In the genomic region with DNA sequence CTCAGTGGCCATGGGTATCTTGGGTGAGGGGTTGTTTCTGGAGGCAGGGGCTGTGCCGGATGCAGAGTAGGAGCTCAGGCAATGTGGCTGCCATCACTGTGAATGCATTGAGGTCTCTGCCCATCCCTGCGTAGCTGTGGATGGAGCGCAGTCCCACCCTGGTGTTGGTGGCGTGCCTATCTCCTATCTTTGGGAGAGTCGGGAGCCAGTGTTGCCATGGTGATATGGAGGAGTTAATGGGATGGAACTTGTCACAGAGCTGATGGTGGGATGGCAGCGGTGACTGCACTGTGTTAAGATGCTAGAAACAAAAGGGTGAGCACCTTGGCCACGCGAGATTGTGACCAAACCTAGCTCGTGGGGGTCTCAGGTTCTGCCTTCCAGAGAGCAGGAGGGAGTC, we compare ENCODE assay signal across 23 cellular contexts.
"Had no signal": no experiment of that assay in that cellular context is flagged by ENCODE, and none has a peak within 500 bp of the region (broad histone marks: within the 10 kb centered on the region; RNA-seq: fewer than 3 reads in every experiment).

No MANE protein-coding gene starts in this region.

- H3K4me3 ChIP-seq: SJSA1 had no signal

- DNase-seq: activated CD4-positive, alpha-beta T cell treated with anti-CD3 and anti-CD28 coated beads, Interleukin-2, amount 10 ng/mL, durations not matched to agents 24 days and 14 days; activated CD4-positive, alpha-beta T cell treated with anti-CD3 and anti-CD28 coated beads, Interleukin-2, amount 50 U/mL, for 4 hours; activated CD8-positive, alpha-beta T cell treated with anti-CD3 and anti-CD28 coated beads for 36 hours; activated effector memory CD4-positive, alpha-beta T cell treated with anti-CD3 and anti-CD28 coated beads, Interleukin-2, amount 50 U/mL, for 16 hours; activated naive CD4-positive, alpha-beta T cell; activated naive CD4-positive, alpha-beta T cell treated with anti-CD3 and anti-CD28 coated beads, Interleukin-2, amount 50 U/mL, for 16 hours; activated naive CD8-positive, alpha-beta T cell treated with anti-CD3 and anti-CD28 coated beads for 36 hours; activated T-cell treated with anti-CD3 and anti-CD28 coated beads, Interleukin-2, amount 50 U/mL, for 1 hour; activated T-cell treated with anti-CD3 and anti-CD28 coated beads, Interleukin-2, amount 50 U/mL, for 72 hours; amniotic stem cell; NCI-H1092 treated with DMSO at 0.1 percent for 48 hours; NCI-H146; NCI-H187; NCI-H2029 treated with DMSO at 0.1 percent for 48 hours; NCI-H2171; NCI-H510A; NCI-H526; NCI-H748 treated with DMSO at 0.1 percent for 48 hours; OCI-M1; SHP77 treated with DMSO at 0.1 percent for 48 hours had no signal

- H3K9me3 ChIP-seq: SJSA1 had no signal

- FAIRE-seq: TTC549 had no signal

- H3K36me3 ChIP-seq: SJSA1 had no signal

- H3K4me1 ChIP-seq: SJSA1 had no signal

- H3K27ac ChIP-seq: SJSA1 had no signal

- ATAC-seq: activated CD8-positive, alpha-beta T cell treated with anti-CD3 and anti-CD28 coated beads for 36 hours; activated T-cell treated with anti-CD3 and anti-CD28 coated beads, Interleukin-2, amount 50 U/mL, for 72 hours; activated T-helper 17 cell treated with anti-CD3 and anti-CD28 coated beads, Interleukin-2, amount 50 U/mL, for 72 hours had no signal

- H3K27me3 ChIP-seq: SJSA1 had no signal
